In genomic region chr18:112015-112733, GRCh38 we compare ENCODE assay signal across 8 cellular contexts. TPM values are rescaled to one million over a fixed set of nuclear protein-coding genes. Genes with fewer than 3 reads are reported as not detected.
DNase-seq lines count a peak whose midpoint lies in the region; ATAC-seq, FAIRE-seq and TF ChIP-seq lines count a peak whose summit lies in the region.
"Not testable (repeated sequence)": the region's sequence is repeated elsewhere in the genome, so short reads cannot be mapped to it uniquely, and the experiment has no call there.

No MANE protein-coding gene starts in this region.

- 29 to 38% (median 36%) methylated on average over 30 to 35 of the region's 43 CpGs for WGBS in heart left ventricle, 4 donors
- WGBS in smooth muscle cell (ENCODE audit: low lambda C conversion rate): 56% methylated on average over 33 of the region's 43 CpGs
- WGBS in aorta, 2 donors: 29 to 39% methylated on average over 25 to 33 of the region's 43 CpGs

- H2AFZ ChIP-seq in smooth muscle cell (ENCODE audit: low read depth): not testable (repeated sequence)

- H3K4me2 ChIP-seq in smooth muscle cell: peak overlapping the region; percentile 54

- not testable (repeated sequence) for TF ChIP-seq POLR2A in heart left ventricle (IDR thresholded peaks at IDR 0.05)

- not testable (repeated sequence) for H3K36me3 Mint-ChIP-seq in naive B cell

- not testable (repeated sequence) for H3K79me2 ChIP-seq in smooth muscle cell (ENCODE audit: low read depth)

- H3K4me1 Mint-ChIP-seq in naive B cell: not testable (repeated sequence)

- H3K27ac ChIP-seq in RWPE2 (ENCODE audit: poor library complexity, severe bottlenecking) (peak overlapping the region; percentile 49), colonic mucosa (peak overlapping the region; percentile 26), heart left ventricle (peak overlapping the region in 7 of 12 donors; percentile 15 to 73 (median 54))
- not testable (repeated sequence) for H3K27ac ChIP-seq in smooth muscle cell (ENCODE audit: low read depth); aorta (ENCODE audit: low read depth in 1 of 2, low read length in 2 of 2)

- H3K9me3 ChIP-seq in RWPE2 (ENCODE audit: severe bottlenecking); colonic mucosa; heart left ventricle; smooth muscle cell (replicated peaks; ENCODE audit: low read depth); aorta (ENCODE audit: control insufficient read depth, low read length): not testable (repeated sequence)

- H3K9ac ChIP-seq in colonic mucosa (ENCODE audit: low read depth in 2 of 2, low read length in 2 of 2): peak overlapping the region in 1 of 2 donors; percentile 35
- H3K9ac ChIP-seq in smooth muscle cell (ENCODE audit: low read depth): not testable (repeated sequence)

- H3K27me3 ChIP-seq in RWPE2 (ENCODE audit: insufficient read depth, poor library complexity, severe bottlenecking); colonic mucosa; heart left ventricle; smooth muscle cell (ENCODE audit: low read depth); aorta (ENCODE audit: control insufficient read depth in 1 of 2, insufficient read depth in 2 of 2, low read length in 1 of 2): not testable (repeated sequence)

- peak overlapping the region in 1 of 6 donors; percentile 67 for H3K27ac Mint-ChIP-seq in naive B cell

- not testable (repeated sequence) for TF ChIP-seq CTCF in D721Med (IDR thresholded peaks at IDR 0.05; ENCODE audit: insufficient read depth, missing control alignments); RWPE2 (IDR thresholded peaks at IDR 0.05; ENCODE audit: poor library complexity, severe bottlenecking); colonic mucosa (IDR thresholded peaks at IDR 0.05); heart left ventricle (IDR thresholded peaks at IDR 0.05); smooth muscle cell (IDR thresholded peaks at IDR 0.05; ENCODE audit: borderline replicate concordance, insufficient read depth, poor library complexity, severe bottlenecking)

- H3K4me3 Mint-ChIP-seq in naive B cell: peak overlapping the region in 4 of 8 donors; percentile 17 to 75 (median 46)

- peaks cover 9 to 31% (median 25%) of the 10 kb centered on the region in 7 donors for H3K9me3 Mint-ChIP-seq in naive B cell

- not testable (repeated sequence) for ATAC-seq in RWPE2 (ENCODE audit: low read depth); heart left ventricle; aorta (ENCODE audit: low FRiP score)
- ATAC-seq in naive B cell (ENCODE audit: low read depth in 2 of 2): peak in 1 of 2 donors; percentile 12

- H4K20me1 ChIP-seq in smooth muscle cell (ENCODE audit: low read depth): not testable (repeated sequence)

- H3K27me3 Mint-ChIP-seq in naive B cell: not testable (repeated sequence)

- not testable (repeated sequence) for H3F3A ChIP-seq in smooth muscle cell (ENCODE audit: low read depth)

- H3K36me3 ChIP-seq in RWPE2 (ENCODE audit: low read depth); colonic mucosa; heart left ventricle; smooth muscle cell (ENCODE audit: low read depth); aorta (ENCODE audit: control insufficient read depth in 1 of 2, insufficient read depth in 2 of 2, low read length in 1 of 2): not testable (repeated sequence)

- not testable (repeated sequence) for DNase-seq in D721Med (ENCODE audit: insufficient read length, low spot score); smooth muscle cell (lab: John Stamatoyannopoulos, UW; ENCODE audit: unreplicated experiment)
- peak; percentile 93 for DNase-seq in RWPE2 (ENCODE audit: low spot score)
- DNase-seq in activated naive CD4-positive, alpha-beta T cell treated with Interleukin-2 at 50 U/mL for 16 hours: peak; percentile 12
- DNase-seq in colonic mucosa: peak; percentile 77
- DNase-seq in heart left ventricle: peak; percentile 37 to 77 (median 47)
- peak; percentile 46 for DNase-seq in naive B cell
- peak; percentile 78 to 82 for DNase-seq in aorta

- intact Hi-C loops in colonic mucosa (cut with DNase I); heart left ventricle (cut with DNase I); aorta (cut with DNase I): not testable (repeated sequence)

- peak overlapping the region; percentile 26 for H3K4me3 ChIP-seq in RWPE2 (ENCODE audit: severe bottlenecking)
- H3K4me3 ChIP-seq in colonic mucosa: peak overlapping the region; percentile 17
- H3K4me3 ChIP-seq in heart left ventricle: peak overlapping the region in 11 of 12 donors; percentile 7 to 59 (median 45)
- not testable (repeated sequence) for H3K4me3 ChIP-seq in smooth muscle cell; aorta (ENCODE audit: low read length in 2 of 2)

- FAIRE-seq in D721Med (lab: Jason Lieb, UNC): peak; percentile 89

- not testable (repeated sequence) for H3K4me1 ChIP-seq in RWPE2 (ENCODE audit: insufficient read depth, poor library complexity, severe bottlenecking); colonic mucosa; heart left ventricle; smooth muscle cell (ENCODE audit: low read depth); aorta (ENCODE audit: control insufficient read depth in 1 of 2, insufficient read depth in 2 of 2, low read length in 2 of 2)

RNA-seq across cellular contexts. Expression of gene USP14, which starts 46.2 kb away (rescaled TPM):
- total RNA-seq in colonic mucosa (10 to 100 TPM; 36.0 to 55.9 TPM), heart left ventricle (10 to 100 TPM; 19.1 to 61.5 (median 48.9) TPM), smooth muscle cell (36.5 and 38.5 TPM in 2 replicates), aorta (10 to 100 TPM; 45.8 to 49.4 TPM)
- polyA plus RNA-seq in heart left ventricle (10 to 100 TPM; 16.5 to 42.9 TPM), naive B cell (ENCODE audit: low read depth in 6 of 6) (10 to 100 TPM; 11.4 to 32.9 (median 25.6) TPM), smooth muscle cell (49.0 and 56.8 TPM in 2 replicates), aorta (10 to 100 TPM; 20.3 to 22.7 TPM)
